Comparison of ENCODE assay signal across 22 cellular contexts in genomic region chr3:149115114-149115513, GRCh38. TPM values are rescaled to one million over a fixed set of nuclear protein-coding genes. Genes with fewer than 3 reads are reported as not detected.
DNase-seq lines count a peak whose midpoint lies in the region; ATAC-seq, FAIRE-seq and TF ChIP-seq lines count a peak whose summit lies in the region.
"Had no signal": no experiment of that assay in that cellular context is flagged by ENCODE, and none has a peak within 500 bp of the region (broad histone marks: within the 10 kb centered on the region; RNA-seq: fewer than 3 reads in every experiment).

No MANE protein-coding gene starts in this region.

- no peaks in the 10 kb centered on the region for H3K79me1 ChIP-seq in H1 (ENCODE audit: low read depth, low read length)

- H3K4me3 ChIP-seq in HepG2 (replicated peaks in 1 of 3; ENCODE audit: insufficient read depth in 1 of 3, low read depth in 2 of 3, low read length in 3 of 3) (no peak overlapping the region), right lobe of liver (no peak overlapping the region), H1 (ENCODE audit: extremely low read depth in 1 of 4, insufficient read depth in 2 of 4, low read depth in 3 of 4, low read length in 4 of 4) (no peak overlapping the region), thoracic aorta (no peak overlapping the region)
- H3K4me3 ChIP-seq: MG63 had no signal

- no peak overlapping the region for H2BK12ac ChIP-seq in H1 (ENCODE audit: low read depth, low read length)

- no peak overlapping the region for H2BK15ac ChIP-seq in H1 (ENCODE audit: low read length)

- H2BK20ac ChIP-seq in H1 (ENCODE audit: low read length) = peak overlapping the region; percentile 29; the same call in 1 of the 2 replicates

- no peaks in the 10 kb centered on the region for H3K79me2 ChIP-seq in HepG2 (ENCODE audit: insufficient read depth, low read length)
- no peaks in the 10 kb centered on the region for H3K79me2 ChIP-seq in H1 (ENCODE audit: control insufficient read depth in 1 of 2, insufficient read depth in 2 of 2, low read length in 2 of 2)

- no peak overlapping the region for H2AK5ac ChIP-seq in H1 (ENCODE audit: low read depth, low read length)

- H3K27me3 ChIP-seq in HepG2 (ENCODE audit: control insufficient read depth in 1 of 2, insufficient read depth in 2 of 2, low read length in 2 of 2) (peaks cover 2 to 10% of the 10 kb centered on the region in 2 experiments; a peak in 2 of 5 replicates), right lobe of liver (no peaks in the 10 kb centered on the region), H1 (replicated peaks in 1 of 4; ENCODE audit: control insufficient read depth in 3 of 4, extremely low read depth in 1 of 4, insufficient read depth in 3 of 4, low read length in 3 of 4) (no peaks in the 10 kb centered on the region), thoracic aorta (replicated peaks; ENCODE audit: insufficient read depth) (no peaks in the 10 kb centered on the region)
- H3K27me3 ChIP-seq: MG63 had no signal

- H4K91ac ChIP-seq in H1 (replicated peaks; ENCODE audit: insufficient read length, low read length) = no peak overlapping the region

- H2AFZ ChIP-seq in HepG2 (ENCODE audit: low read length) (no peak overlapping the region), H1 (ENCODE audit: low read length) (no peak overlapping the region)

- no TSS peak for BruUV-seq in HepG2 (replicated peaks; lab: Mats Ljungman, UMichigan)

- no peak overlapping the region for H3K27ac ChIP-seq in HepG2 (ENCODE audit: extremely low read length, insufficient read depth, low read length)
- H3K27ac ChIP-seq in right lobe of liver = no peak overlapping the region
- H3K27ac ChIP-seq in H1 (ENCODE audit: low read depth, low read length) = no peak overlapping the region
- H3K27ac ChIP-seq in thoracic aorta = peak overlapping the region; percentile 52 to 73
- H3K27ac ChIP-seq: RWPE1 had no signal

- H3K14ac ChIP-seq in H1 (ENCODE audit: insufficient read length) = no peak overlapping the region

- ATAC-seq in HepG2 = peak; percentile 72
- ATAC-seq in right lobe of liver = no peak
- no peak for ATAC-seq in thoracic aorta (ENCODE audit: insufficient number of reproducible peaks, low FRiP score, low read depth)
- ATAC-seq: Panc1 had no signal

- H3K56ac ChIP-seq in H1 (replicated peaks; ENCODE audit: insufficient read length, low read depth, low read length) = no peak overlapping the region

- H4K8ac ChIP-seq in H1 (ENCODE audit: extremely low read depth, insufficient read depth, low read length) = no peak overlapping the region

- TF ChIP-seq RAD21 in HepG2 (CRISPR knock-in tag; IDR thresholded peaks at IDR 0.05) (no peak), H1 (IDR thresholded peaks at IDR 0.05 in 1 of 2, conservative IDR thresholded peaks at IDR 0.05 in 1 of 2; ENCODE audit: low read depth in 2 of 2, low read length in 2 of 2) (no peak)

- H2BK5ac ChIP-seq in H1 (ENCODE audit: low read depth, low read length) = no peak overlapping the region

- H3K9ac ChIP-seq in HepG2 (ENCODE audit: insufficient read depth, low read depth, low read length) (no peak overlapping the region), H1 (replicated peaks in 1 of 4; ENCODE audit: extremely low read depth in 1 of 4, low read depth in 3 of 4, low read length in 3 of 4) (no peak overlapping the region)

- no peak overlapping the region for H3K23ac ChIP-seq in H1 (ENCODE audit: insufficient read length)

- H3K4me2 ChIP-seq in HepG2 (ENCODE audit: low read depth, low read length) (no peak overlapping the region; the same call in 1 of the 2 replicates), H1 (ENCODE audit: insufficient read depth in 1 of 2, low read depth in 2 of 2, low read length in 2 of 2) (no peak overlapping the region)

- TF ChIP-seq EP300 in HepG2 (IDR thresholded peaks at IDR 0.05; ENCODE audit: low read depth in 2 of 2, low read length in 2 of 2) (no peak), HepG2 (CRISPR knock-in tag; IDR thresholded peaks at IDR 0.05; ENCODE audit: borderline replicate concordance) (no peak), H1 (IDR thresholded peaks at IDR 0.05; ENCODE audit: borderline replicate concordance in 1 of 2, low read depth in 2 of 2, low read length in 2 of 2) (no peak)

- TF ChIP-seq CTCF in HepG2 (CRISPR knock-in tag; IDR thresholded peaks at IDR 0.05) = peak; percentile 38
- TF ChIP-seq CTCF in right lobe of liver (IDR thresholded peaks at IDR 0.05) = no peak
- no peak for TF ChIP-seq CTCF in H1 (IDR thresholded peaks at IDR 0.05; ENCODE audit: control extremely low read depth in 1 of 3, insufficient read depth in 1 of 3, low read depth in 1 of 3, low read length in 3 of 3)
- no peak for TF ChIP-seq CTCF in thoracic aorta (IDR thresholded peaks at IDR 0.05)

- no peaks in the 10 kb centered on the region for H3K9me3 ChIP-seq in HepG2 (ENCODE audit: low read length)
- no peaks in the 10 kb centered on the region for H3K9me3 ChIP-seq in right lobe of liver
- H3K9me3 ChIP-seq in H1 (ENCODE audit: insufficient read depth in 2 of 2, low read depth in 1 of 2, low read length in 1 of 2) = no peaks in the 10 kb centered on the region; a peak in 1 of 4 replicates
- no peaks in the 10 kb centered on the region for H3K9me3 ChIP-seq in thoracic aorta
- H3K9me3 ChIP-seq: MG63 had no signal

- intact Hi-C loops in HepG2 (cut with micrococcal nuclease; ENCODE audit: unreplicated experiment) (no loop called here), right lobe of liver (cut with DNase I) (loop anchor here in 1 of 2 donors (5.0 kb wide), 1 partner anchor 152 kb away; no protein-coding TSS in a partner anchor)

- FAIRE-seq in HepG2 (lab: Jason Lieb, UNC) (no peak), H1 (lab: Jason Lieb, UNC) (no peak)
- FAIRE-seq: GM18507 had no signal

- no peak overlapping the region for H4K5ac ChIP-seq in H1 (ENCODE audit: insufficient read length, low read depth, low read length)

- H4K20me1 ChIP-seq in HepG2 (ENCODE audit: insufficient read depth, low read length) = no peaks in the 10 kb centered on the region
- H4K20me1 ChIP-seq in H1 (replicated peaks in 1 of 2; ENCODE audit: control insufficient read depth in 1 of 2, insufficient read depth in 2 of 2, low read length in 2 of 2) = no peaks in the 10 kb centered on the region

- 28% methylated on average over 2 of the region's 5 CpGs for WGBS in HepG2 (ENCODE audit: low lambda C conversion rate)
- WGBS in right lobe of liver (ENCODE audit: insufficient coverage, low coverage, low lambda C conversion rate, missing lambda C conversion rate) = 64% methylated on average over 2 of the region's 5 CpGs
- WGBS in H1 (ENCODE audit: extremely low coverage in 1 of 2, insufficient coverage in 1 of 2, insufficient read length in 1 of 2, insufficient replicate concordance in 2 of 2, low coverage in 1 of 2, low lambda C conversion rate in 2 of 2, missing lambda C conversion rate in 1 of 2), 2 experiments = 95% methylated on average over 5 of the region's 5 CpGs; no CpG with 5 or more reads in 1 of the 2 experiments

- in situ Hi-C loops in HepG2 (cut with HindIII; ENCODE audit: extremely low pct_ligation_motif_present, low pct_unique_long_range_greater_than_20kb) = loop anchor here (5.0 to 10.0 kb wide), 2 partner anchors 157 to 160 kb away; no protein-coding TSS in a partner anchor

- peaks cover 18% of the 10 kb centered on the region; the same call in 1 of the 2 replicates for H3K4me1 ChIP-seq in HepG2 (ENCODE audit: insufficient read depth, low read length)
- no peaks in the 10 kb centered on the region for H3K4me1 ChIP-seq in right lobe of liver
- H3K4me1 ChIP-seq in H1 (replicated peaks in 1 of 4; ENCODE audit: control insufficient read depth in 3 of 4, insufficient read depth in 4 of 4, low read length in 3 of 4) = peaks cover 0 to 6% (median 2%) of the 10 kb centered on the region in 4 experiments; a peak in 4 of 7 replicates
- H3K4me1 ChIP-seq in thoracic aorta (ENCODE audit: control insufficient read depth in 1 of 2, low read depth in 2 of 2) = peaks cover 12 to 21% of the 10 kb centered on the region in 2 donors

- POLR2A ChIA-PET in HepG2 (lab: Yijun Ruan, JAX) = no interaction called here
- POLR2A ChIA-PET in H1 (lab: Charles Lee; ENCODE audit: partially characterized antibody) = no interaction called here

- no peak overlapping the region for H3K4ac ChIP-seq in H1 (replicated peaks; ENCODE audit: insufficient read length, low read depth, low read length)

- no peak overlapping the region for H3K18ac ChIP-seq in H1 (ENCODE audit: extremely low read depth, low read length)

- H3K36me3 ChIP-seq in HepG2 (replicated peaks in 1 of 2; ENCODE audit: control insufficient read depth in 1 of 2, insufficient read depth in 2 of 2, low read length in 2 of 2) (no peaks in the 10 kb centered on the region), right lobe of liver (no peaks in the 10 kb centered on the region), H1 (ENCODE audit: control insufficient read depth in 2 of 4, insufficient read depth in 4 of 4, low read length in 3 of 4) (no peaks in the 10 kb centered on the region; a peak in 1 of 8 replicates), thoracic aorta (no peaks in the 10 kb centered on the region)
- H3K36me3 ChIP-seq: MG63 had no signal

- no peaks in the 10 kb centered on the region for H3K23me2 ChIP-seq in H1 (ENCODE audit: low read depth, low read length)

- DNase-seq in HepG2 (ENCODE audit: low spot score) (no peak), right lobe of liver (no peak), H1 (ENCODE audit: low read depth in 1 of 2, low spot score in 2 of 2) (no peak), thoracic aorta (ENCODE audit: low spot score) (no peak), GM19238 (ENCODE audit: insufficient read length, low spot score) (no peak), NCI-H82 (lab: John Stamatoyannopoulos, UW) (no peak)
- DNase-seq in activated effector memory CD4-positive, alpha-beta T cell treated with Interleukin-2 at 50 U/mL for 16 hours = no peak
- DNase-seq: 8988T, ACHN, Calu3, DMS153, DND-41, KG1, NCI-H1105 treated with DMSO at 0.1 percent for 48 hours, NCI-H2029 treated with DMSO at 0.1 percent for 48 hours, NCI-H2227 treated with DMSO at 0.1 percent for 48 hours, NCI-H526 treated with DMSO at 0.1 percent for 48 hours, SHP77 had no signal

- CTCF ChIA-PET in HepG2 (lab: Yijun Ruan, JAX; ENCODE audit: low intra/inter-chr PET ratio, low total read pairs) = no interaction called here
- CTCF ChIA-PET in H1 (lab: Charles Lee; ENCODE audit: partially characterized antibody) = interaction anchor here (0.7 to 3.2 kb wide), 4 partner anchors 153 to 764 kb away, joined by 3 to 11 read pairs (median 3); no protein-coding TSS in a partner anchor

- TF ChIP-seq POLR2A in HepG2 (IDR thresholded peaks at IDR 0.05; ENCODE audit: insufficient read depth in 1 of 2, low read depth in 2 of 2, low read length in 2 of 2) (no peak), right lobe of liver (IDR thresholded peaks at IDR 0.05) (no peak), H1 (IDR thresholded peaks at IDR 0.05; ENCODE audit: control extremely low read depth in 1 of 2, low read depth in 2 of 2, low read length in 2 of 2) (no peak)

- no peak overlapping the region for H2BK120ac ChIP-seq in H1 (replicated peaks; ENCODE audit: low read depth, low read length)

RNA-seq across cellular contexts. Expression of gene HPS3, which starts 14.3 kb away (rescaled TPM):
- total RNA-seq in HepG2 (2016; rRNA removed; fragmentation: Illumina TruSeq; extraction: Trizol) (18.9 and 23.6 TPM in 2 replicates), right lobe of liver (1 to 10 TPM; 4.2 to 8.5 (median 6.3) TPM), thoracic aorta (10 to 100 TPM; 21.3 to 22.9 TPM)
- 3.7 and 4.1 TPM in 2 replicates for total RNA-seq in HepG2 (2016; cell fraction: cytosol; rRNA removed; fragmentation: Illumina TruSeq; extraction: Trizol; ENCODE audit: low read depth)
- total RNA-seq in HepG2 (2016; cell fraction: insoluble cytoplasmic fraction; rRNA removed; fragmentation: Illumina TruSeq; extraction: Trizol) = 18.6 and 23.4 TPM in 2 replicates
- 11.2 and 11.3 TPM in 2 replicates for total RNA-seq in HepG2 (2016; cell fraction: membrane; rRNA removed; fragmentation: Illumina TruSeq; extraction: Trizol)
- 12.3 and 14.7 TPM in 2 replicates for total RNA-seq in HepG2 (2016; cell fraction: nucleus; rRNA removed; fragmentation: Illumina TruSeq; extraction: Trizol)
- polyA plus RNA-seq in HepG2 (2011; rRNA removed) (8.7 and 9.5 TPM in 2 replicates), H1 (2011; rRNA removed) (23.7 and 24.0 TPM in 2 replicates)
- polyA plus RNA-seq in HepG2 (2011; cell fraction: cytosol; rRNA removed) = 6.2 and 7.7 TPM in 2 replicates
- polyA plus RNA-seq in HepG2 (2011; cell fraction: nucleus; rRNA removed) = 8.2 and 10.9 TPM in 2 replicates
- 14.4 and 16.1 TPM in 2 replicates for polyA plus RNA-seq in HepG2 (2012)
- 4.9 and 5.6 TPM in 2 replicates for polyA plus RNA-seq in HepG2 (2016; cell fraction: cytosol; fragmentation: Illumina TruSeq; extraction: Trizol; ENCODE audit: low read depth)
- 22.4 and 24.1 TPM in 2 replicates for polyA plus RNA-seq in HepG2 (2016; cell fraction: insoluble cytoplasmic fraction; fragmentation: Illumina TruSeq; extraction: Trizol; ENCODE audit: low read depth)
- polyA plus RNA-seq in HepG2 (2016; cell fraction: membrane; fragmentation: Illumina TruSeq; extraction: Trizol; ENCODE audit: low read depth) = 5.6 and 8.1 TPM in 2 replicates
- 17.3 and 20.8 TPM in 2 replicates for polyA plus RNA-seq in HepG2 (2016; cell fraction: nucleus; fragmentation: Illumina TruSeq; extraction: Trizol; ENCODE audit: insufficient read depth, low read depth)
- 9.6 and 24.5 TPM in 2 replicates for polyA minus RNA-seq in HepG2 (2011; rRNA and poly(A)+ RNA removed; ENCODE audit: low replicate concordance)
- 7.7 and 8.5 TPM in 2 replicates for polyA minus RNA-seq in HepG2 (2011; cell fraction: cytosol; rRNA and poly(A)+ RNA removed)
- polyA minus RNA-seq in HepG2 (2011; cell fraction: nucleus; rRNA and poly(A)+ RNA removed) = 26.1 and 27.8 TPM in 2 replicates
- total RNA-seq in H1 (2021; fragmentation: NEBNext Ultra II Directional; extraction: Animal tissue kit (Norgen Biotek cat#: 25700)) = 42.8 and 48.7 TPM in 2 replicates
- 32.5 TPM for polyA plus RNA-seq in H1 (2011; cell fraction: cytosol; rRNA removed)
- 22.5 TPM for polyA plus RNA-seq in H1 (2011; cell fraction: nucleus; rRNA removed)
- polyA plus RNA-seq in H1 (2012, experiment 1 of 2) = 32.6 to 41.2 TPM (median 36.7 TPM) in 4 replicates
- 5.4 TPM for polyA plus RNA-seq in H1 (2012, experiment 2 of 2)
- 24.1 TPM for polyA plus RNA-seq in H1 (2013, experiment 1 of 2)
- 23.6 TPM for polyA plus RNA-seq in H1 (2013, experiment 2 of 2)
- 50.7 and 61.1 TPM in 2 replicates for polyA minus RNA-seq in H1 (2011; rRNA and poly(A)+ RNA removed)
- 27.6 TPM for polyA minus RNA-seq in H1 (2011; cell fraction: cytosol; rRNA and poly(A)+ RNA removed)
- polyA minus RNA-seq in H1 (2011; cell fraction: nucleus; rRNA and poly(A)+ RNA removed) = 38.2 TPM

RNA-seq across cellular contexts. Expression of gene HLTF, which starts 28.8 kb away (rescaled TPM):
- 22.9 and 39.8 TPM in 2 replicates for total RNA-seq in HepG2 (2016; rRNA removed; fragmentation: Illumina TruSeq; extraction: Trizol)
- 2.1 and 3.1 TPM in 2 replicates for total RNA-seq in HepG2 (2016; cell fraction: cytosol; rRNA removed; fragmentation: Illumina TruSeq; extraction: Trizol; ENCODE audit: low read depth)
- 22.9 and 39.1 TPM in 2 replicates for total RNA-seq in HepG2 (2016; cell fraction: insoluble cytoplasmic fraction; rRNA removed; fragmentation: Illumina TruSeq; extraction: Trizol)
- total RNA-seq in HepG2 (2016; cell fraction: membrane; rRNA removed; fragmentation: Illumina TruSeq; extraction: Trizol) = 3.9 and 4.4 TPM in 2 replicates
- 22.1 and 23.0 TPM in 2 replicates for total RNA-seq in HepG2 (2016; cell fraction: nucleus; rRNA removed; fragmentation: Illumina TruSeq; extraction: Trizol)
- 8.4 and 12.0 TPM in 2 replicates for polyA plus RNA-seq in HepG2 (2011; rRNA removed)
- 3.7 and 5.6 TPM in 2 replicates for polyA plus RNA-seq in HepG2 (2011; cell fraction: cytosol; rRNA removed)
- 8.3 and 10.1 TPM in 2 replicates for polyA plus RNA-seq in HepG2 (2011; cell fraction: nucleus; rRNA removed)
- 11.4 and 13.4 TPM in 2 replicates for polyA plus RNA-seq in HepG2 (2012)
- 0.24 and 0.36 TPM in 2 replicates for polyA plus RNA-seq in HepG2 (2016; cell fraction: cytosol; fragmentation: Illumina TruSeq; extraction: Trizol; ENCODE audit: low read depth)
- 18.8 and 19.2 TPM in 2 replicates for polyA plus RNA-seq in HepG2 (2016; cell fraction: insoluble cytoplasmic fraction; fragmentation: Illumina TruSeq; extraction: Trizol; ENCODE audit: low read depth)
- 0.94 and 1.2 TPM in 2 replicates for polyA plus RNA-seq in HepG2 (2016; cell fraction: membrane; fragmentation: Illumina TruSeq; extraction: Trizol; ENCODE audit: low read depth)
- polyA plus RNA-seq in HepG2 (2016; cell fraction: nucleus; fragmentation: Illumina TruSeq; extraction: Trizol; ENCODE audit: insufficient read depth, low read depth) = 19.3 and 20.9 TPM in 2 replicates
- polyA minus RNA-seq in HepG2 (2011; rRNA and poly(A)+ RNA removed; ENCODE audit: low replicate concordance) = 10.1 and 40.5 TPM in 2 replicates
- 15.8 and 18.4 TPM in 2 replicates for polyA minus RNA-seq in HepG2 (2011; cell fraction: cytosol; rRNA and poly(A)+ RNA removed)
- 31.4 and 39.4 TPM in 2 replicates for polyA minus RNA-seq in HepG2 (2011; cell fraction: nucleus; rRNA and poly(A)+ RNA removed)
- 10 to 100 TPM; 10.5 to 14.6 (median 12.3) TPM for total RNA-seq in right lobe of liver
- total RNA-seq in H1 (2021; fragmentation: NEBNext Ultra II Directional; extraction: Animal tissue kit (Norgen Biotek cat#: 25700)) = 56.8 and 60.3 TPM in 2 replicates
- polyA plus RNA-seq in H1 (2011; rRNA removed) = 18.1 and 21.9 TPM in 2 replicates
- polyA plus RNA-seq in H1 (2011; cell fraction: cytosol; rRNA removed) = 20.3 TPM
- 27.9 TPM for polyA plus RNA-seq in H1 (2011; cell fraction: nucleus; rRNA removed)
- 17.3 to 35.0 TPM (median 25.6 TPM) in 4 replicates for polyA plus RNA-seq in H1 (2012, experiment 1 of 2)
- 1.9 TPM for polyA plus RNA-seq in H1 (2012, experiment 2 of 2)
- 27.3 TPM for polyA plus RNA-seq in H1 (2013, experiment 1 of 2)
- 26.5 TPM for polyA plus RNA-seq in H1 (2013, experiment 2 of 2)
- polyA minus RNA-seq in H1 (2011; rRNA and poly(A)+ RNA removed) = 30.2 and 34.8 TPM in 2 replicates
- polyA minus RNA-seq in H1 (2011; cell fraction: cytosol; rRNA and poly(A)+ RNA removed) = 26.0 TPM
- 62.6 TPM for polyA minus RNA-seq in H1 (2011; cell fraction: nucleus; rRNA and poly(A)+ RNA removed)
- total RNA-seq in thoracic aorta = 10 to 100 TPM; 27.5 to 33.6 TPM

Comparison
In these comparisons a context has a peak if more than half of its experiments do, and no peak if none do; other contexts are left out.
1. H3K27ac ChIP-seq: peak in thoracic aorta (2 of 2); none in HepG2 (single experiment), right lobe of liver (0 of 3) and H1 (single experiment).
2. Of the 41 proteins assayed by ChIP-seq in both HepG2 and H1: peak only in HepG2: CTCF; only in H1: none; in both: none; in neither: 40.